In genomic region chr4:117134386-117134785, GRCh38 we compare ENCODE assay signal across 9 cellular contexts. TPM values are rescaled to one million over a fixed set of nuclear protein-coding genes. Genes with fewer than 3 reads are reported as not detected.
DNase-seq lines count a peak whose midpoint lies in the region; ATAC-seq and TF ChIP-seq lines count a peak whose summit lies in the region.
"Had no signal": no experiment of that assay in that cellular context is flagged by ENCODE, and none has a peak within 500 bp of the region (broad histone marks: within the 10 kb centered on the region; RNA-seq: fewer than 3 reads in every experiment).

No MANE protein-coding gene starts in this region.

- H3K4me3 ChIP-seq in DND-41 (ENCODE audit: low read depth in 1 of 2, low read length in 2 of 2), result peak overlapping the region in 1 of 2 experiments; percentile 25; a peak in 2 of 4 replicates
- H3K4me3 ChIP-seq in fibroblast of lung (replicated peaks in 1 of 4; ENCODE audit: control extremely low read depth in 1 of 4, insufficient read depth in 1 of 4, low read depth in 3 of 4, low read length in 4 of 4), result peak overlapping the region in 1 of 4 experiments; percentile 5
- H3K4me3 ChIP-seq in retinal pigment epithelial cell (ENCODE audit: low read length), result no peak overlapping the region
- no peak overlapping the region for H3K4me3 ChIP-seq in uterus
- H3K4me3 ChIP-seq: K562 had no signal

- H3K36me3 ChIP-seq in DND-41 (ENCODE audit: insufficient read depth, low read length), result no peaks in the 10 kb centered on the region
- H3K36me3 ChIP-seq in fibroblast of lung (ENCODE audit: control insufficient read depth, insufficient read depth, low read length), result no peaks in the 10 kb centered on the region
- no peaks in the 10 kb centered on the region for H3K36me3 ChIP-seq in uterus

- H3K4me1 ChIP-seq in DND-41 (ENCODE audit: insufficient read depth, low read length), result peaks cover 16% of the 10 kb centered on the region
- no peaks in the 10 kb centered on the region for H3K4me1 ChIP-seq in fibroblast of lung (ENCODE audit: control insufficient read depth, extremely low read depth, insufficient read depth, low read length)
- no peaks in the 10 kb centered on the region for H3K4me1 ChIP-seq in uterus

- H3K27ac ChIP-seq in DND-41 (ENCODE audit: low read length) (peak overlapping the region; percentile 42), fibroblast of lung (ENCODE audit: insufficient read depth, low read length) (no peak overlapping the region), uterus (no peak overlapping the region)

- TF ChIP-seq POLR2A in uterus (IDR thresholded peaks at IDR 0.05), result no peak

- ATAC-seq in DND-41 (ENCODE audit: insufficient read depth, low read depth) (peak; percentile 80), HG03378 (IDR thresholded peaks at IDR 0.05; ENCODE audit: unreplicated experiment) (peak; percentile 56)
- ATAC-seq: K562 had no signal

- H3K79me2 ChIP-seq in DND-41 (ENCODE audit: insufficient read depth, low read length) (no peaks in the 10 kb centered on the region), fibroblast of lung (ENCODE audit: control insufficient read depth, insufficient read depth, low read length) (no peaks in the 10 kb centered on the region)

- H3K9ac ChIP-seq in DND-41 (ENCODE audit: low read depth, low read length) (peak overlapping the region; percentile 47), fibroblast of lung (ENCODE audit: insufficient read depth, low read length) (no peak overlapping the region)

- TF ChIP-seq CTCF in DND-41 (IDR thresholded peaks at IDR 0.05; ENCODE audit: borderline replicate concordance, extremely low read depth, low read length, poor library complexity, severe bottlenecking) (peak; percentile 78), fibroblast of lung (conservative IDR thresholded peaks at IDR 0.05 in 1 of 2, IDR thresholded peaks at IDR 0.05 in 1 of 2; ENCODE audit: low read depth in 1 of 2, low read length in 2 of 2) (peak; percentile 52 to 66), retinal pigment epithelial cell (conservative IDR thresholded peaks at IDR 0.05; ENCODE audit: low read depth, low read length) (peak; percentile 72), uterus (IDR thresholded peaks at IDR 0.05) (no peak)

- H3K4me2 ChIP-seq in DND-41 (ENCODE audit: insufficient read depth, low read length), result peak overlapping the region; percentile 55
- H3K4me2 ChIP-seq in fibroblast of lung (ENCODE audit: extremely low read depth, insufficient read depth, low read length), result no peak overlapping the region

- H4K20me1 ChIP-seq in DND-41 (ENCODE audit: insufficient read depth, low read length) (no peaks in the 10 kb centered on the region), fibroblast of lung (ENCODE audit: control insufficient read depth, extremely low read depth, insufficient read depth, low read length) (no peaks in the 10 kb centered on the region)

- DNase-seq in DND-41 (peak; percentile 64), SIG-M5 (lab: John Stamatoyannopoulos, UW) (peak; percentile 1), fibroblast of lung (ENCODE audit: low read depth in 2 of 2) (peak; percentile 82 to 87), retinal pigment epithelial cell (ENCODE audit: low read depth) (peak; percentile 91), uterus (no peak), GM19240 (ENCODE audit: insufficient read length, low spot score) (no peak)
- no peak for DNase-seq in activated CD8-positive, alpha-beta memory T cell treated with anti-CD3 and anti-CD28 coated beads, Interleukin-2, amount 50 U/mL, for 4 hours

- peaks cover 8% of the 10 kb centered on the region for H3K9me3 ChIP-seq in DND-41 (ENCODE audit: insufficient read depth, low read length, severe bottlenecking)
- H3K9me3 ChIP-seq in fibroblast of lung (ENCODE audit: control insufficient read depth, insufficient read depth, low read depth, low read length), result no peaks in the 10 kb centered on the region
- H3K9me3 ChIP-seq in uterus, result no peaks in the 10 kb centered on the region

- H2AFZ ChIP-seq in DND-41 (ENCODE audit: low read depth, low read length), result peak overlapping the region; percentile 78
- peak overlapping the region; percentile 5 for H2AFZ ChIP-seq in fibroblast of lung (ENCODE audit: low read length)

- intact Hi-C loops in uterus (cut with DNase I; ENCODE audit: low total_unique reads), result no loop called here

- no peaks in the 10 kb centered on the region for H3K27me3 ChIP-seq in DND-41 (ENCODE audit: insufficient read depth, low read length, poor library complexity)
- H3K27me3 ChIP-seq in fibroblast of lung (ENCODE audit: control insufficient read depth, insufficient read depth, low read length), result no peaks in the 10 kb centered on the region
- H3K27me3 ChIP-seq in uterus, result no peaks in the 10 kb centered on the region

RNA-seq across cellular contexts. Expression of gene TRAM1L1, which starts 49.0 kb away (rescaled TPM):
- total RNA-seq in fibroblast of lung (3.1 and 5.0 TPM in 2 replicates), uterus (10 to 100 TPM in 1 of 4 donors, 1 to 10 TPM in 2, not detected in 1; 1.1 to 13.5 (median 2.8) TPM)
- polyA plus RNA-seq in fibroblast of lung, result 3.3 and 5.2 TPM in 2 replicates
- polyA plus RNA-seq in fibroblast of lung (2012), result 2.2 and 2.8 TPM in 2 replicates
- 0.16 TPM in 1 of 2 replicates, not detected in the other for polyA minus RNA-seq in fibroblast of lung (ENCODE audit: low replicate concordance)

Comparison
In these comparisons a context has a peak if more than half of its experiments do, and no peak if none do; other contexts are left out.
1. DNase-seq: peak in DND-41 (single experiment), SIG-M5 (single experiment), fibroblast of lung (2 of 2) and retinal pigment epithelial cell (single experiment); none in uterus (0 of 2), activated CD8-positive, alpha-beta memory T cell treated with anti-CD3 and anti-CD28 coated beads, Interleukin-2, amount 50 U/mL, for 4 hours (single experiment) and GM19240 (single experiment).
2. CTCF ChIP-seq: peak in DND-41 (single experiment), fibroblast of lung (2 of 2) and retinal pigment epithelial cell (single experiment); none in uterus (0 of 4).